In the genomic region with DNA sequence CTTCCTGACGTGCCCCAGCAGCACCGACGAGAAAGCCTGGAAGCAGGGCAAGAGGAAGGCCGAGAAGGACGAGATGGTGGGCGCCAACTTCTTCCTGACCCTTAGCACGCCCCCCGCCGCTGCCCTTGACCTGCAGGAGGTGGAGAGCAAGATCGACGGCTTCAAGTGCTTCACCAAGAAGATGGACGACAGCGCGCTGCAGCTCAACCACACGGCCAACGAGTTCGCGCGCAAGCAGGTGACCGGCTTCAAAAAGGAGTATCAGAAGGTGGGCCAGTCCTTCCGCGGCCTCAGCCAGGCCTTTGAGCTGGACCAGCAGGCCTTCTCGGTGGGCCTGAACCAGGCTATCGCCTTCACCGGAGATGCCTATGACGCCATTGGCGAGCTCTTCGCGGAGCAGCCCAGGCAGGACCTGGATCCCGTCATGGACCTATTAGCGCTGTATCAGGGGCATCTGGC, we compare ENCODE assay signal across 2 cellular contexts.
TF ChIP-seq lines count a peak whose summit lies in the region.

No MANE protein-coding gene starts in this region.

TF ChIP-seq in K562, 482 proteins besides CTCF, POLR2A, EP300 and RAD21:
- TF ChIP-seq, protein P1, sequence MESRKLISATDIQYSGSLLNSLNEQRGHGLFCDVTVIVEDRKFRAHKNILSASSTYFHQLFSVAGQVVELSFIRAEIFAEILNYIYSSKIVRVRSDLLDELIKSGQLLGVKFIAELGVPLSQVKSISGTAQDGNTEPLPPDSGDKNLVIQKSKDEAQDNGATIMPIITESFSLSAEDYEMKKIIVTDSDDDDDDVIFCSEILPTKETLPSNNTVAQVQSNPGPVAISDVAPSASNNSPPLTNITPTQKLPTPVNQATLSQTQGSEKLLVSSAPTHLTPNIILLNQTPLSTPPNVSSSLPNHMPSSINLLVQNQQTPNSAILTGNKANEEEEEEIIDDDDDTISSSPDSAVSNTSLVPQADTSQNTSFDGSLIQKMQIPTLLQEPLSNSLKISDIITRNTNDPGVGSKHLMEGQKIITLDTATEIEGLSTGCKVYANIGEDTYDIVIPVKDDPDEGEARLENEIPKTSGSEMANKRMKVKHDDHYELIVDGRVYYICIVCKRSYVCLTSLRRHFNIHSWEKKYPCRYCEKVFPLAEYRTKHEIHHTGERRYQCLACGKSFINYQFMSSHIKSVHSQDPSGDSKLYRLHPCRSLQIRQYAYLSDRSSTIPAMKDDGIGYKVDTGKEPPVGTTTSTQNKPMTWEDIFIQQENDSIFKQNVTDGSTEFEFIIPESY (CRISPR knock-in tag; IDR thresholded peaks at IDR 0.05), result peak; percentile 66
- TF ChIP-seq NCOA6 (IDR thresholded peaks at IDR 0.05), result no peak
- TF ChIP-seq MBD2 (IDR thresholded peaks at IDR 0.05; ENCODE audit: borderline replicate concordance, low read depth), result no peak
- TF ChIP-seq IRF2 (CRISPR knock-in tag; IDR thresholded peaks at IDR 0.05), result 0 out of 2 replicates have a peak, but pooled peaks have one; percentile 6

TF ChIP-seq in liver, 16 proteins besides CTCF, POLR2A, EP300 and RAD21 (continued from another document):
- no peak for TF ChIP-seq RXRA (IDR thresholded peaks at IDR 0.05)
- TF ChIP-seq FOXA1 (IDR thresholded peaks at IDR 0.05), result no peak
- TF ChIP-seq JUND (IDR thresholded peaks at IDR 0.05), result no peak
- no peak for TF ChIP-seq HNF4A (conservative IDR thresholded peaks at IDR 0.05)
- no peak for TF ChIP-seq SP1 (IDR thresholded peaks at IDR 0.05)
- TF ChIP-seq HNF4G (IDR thresholded peaks at IDR 0.05), result no peak
- TF ChIP-seq FOXA2 (IDR thresholded peaks at IDR 0.05), result no peak
- TF ChIP-seq GABPA (IDR thresholded peaks at IDR 0.05 in 1 of 2, conservative IDR thresholded peaks at IDR 0.05 in 1 of 2), result no peak
- TF ChIP-seq, protein P2, sequence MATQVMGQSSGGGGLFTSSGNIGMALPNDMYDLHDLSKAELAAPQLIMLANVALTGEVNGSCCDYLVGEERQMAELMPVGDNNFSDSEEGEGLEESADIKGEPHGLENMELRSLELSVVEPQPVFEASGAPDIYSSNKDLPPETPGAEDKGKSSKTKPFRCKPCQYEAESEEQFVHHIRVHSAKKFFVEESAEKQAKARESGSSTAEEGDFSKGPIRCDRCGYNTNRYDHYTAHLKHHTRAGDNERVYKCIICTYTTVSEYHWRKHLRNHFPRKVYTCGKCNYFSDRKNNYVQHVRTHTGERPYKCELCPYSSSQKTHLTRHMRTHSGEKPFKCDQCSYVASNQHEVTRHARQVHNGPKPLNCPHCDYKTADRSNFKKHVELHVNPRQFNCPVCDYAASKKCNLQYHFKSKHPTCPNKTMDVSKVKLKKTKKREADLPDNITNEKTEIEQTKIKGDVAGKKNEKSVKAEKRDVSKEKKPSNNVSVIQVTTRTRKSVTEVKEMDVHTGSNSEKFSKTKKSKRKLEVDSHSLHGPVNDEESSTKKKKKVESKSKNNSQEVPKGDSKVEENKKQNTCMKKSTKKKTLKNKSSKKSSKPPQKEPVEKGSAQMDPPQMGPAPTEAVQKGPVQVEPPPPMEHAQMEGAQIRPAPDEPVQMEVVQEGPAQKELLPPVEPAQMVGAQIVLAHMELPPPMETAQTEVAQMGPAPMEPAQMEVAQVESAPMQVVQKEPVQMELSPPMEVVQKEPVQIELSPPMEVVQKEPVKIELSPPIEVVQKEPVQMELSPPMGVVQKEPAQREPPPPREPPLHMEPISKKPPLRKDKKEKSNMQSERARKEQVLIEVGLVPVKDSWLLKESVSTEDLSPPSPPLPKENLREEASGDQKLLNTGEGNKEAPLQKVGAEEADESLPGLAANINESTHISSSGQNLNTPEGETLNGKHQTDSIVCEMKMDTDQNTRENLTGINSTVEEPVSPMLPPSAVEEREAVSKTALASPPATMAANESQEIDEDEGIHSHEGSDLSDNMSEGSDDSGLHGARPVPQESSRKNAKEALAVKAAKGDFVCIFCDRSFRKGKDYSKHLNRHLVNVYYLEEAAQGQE (IDR thresholded peaks at IDR 0.05), result no peak
- TF ChIP-seq NR2F2 (IDR thresholded peaks at IDR 0.05), result no peak
- TF ChIP-seq, protein P3, sequence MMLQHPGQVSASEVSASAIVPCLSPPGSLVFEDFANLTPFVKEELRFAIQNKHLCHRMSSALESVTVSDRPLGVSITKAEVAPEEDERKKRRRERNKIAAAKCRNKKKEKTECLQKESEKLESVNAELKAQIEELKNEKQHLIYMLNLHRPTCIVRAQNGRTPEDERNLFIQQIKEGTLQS (IDR thresholded peaks at IDR 0.05), result no peak
